In genomic region chr4:119039779-119040178, GRCh38 we compare ENCODE assay signal across 9 cellular contexts.
DNase-seq lines count a peak whose midpoint lies in the region; ATAC-seq and TF ChIP-seq lines count a peak whose summit lies in the region.
"Had no signal": no experiment of that assay in that cellular context is flagged by ENCODE, and none has a peak within 500 bp of the region (broad histone marks: within the 10 kb centered on the region; RNA-seq: fewer than 3 reads in every experiment).

No MANE protein-coding gene starts in this region.

- no peak overlapping the region for H3K4me2 ChIP-seq in H9 (ENCODE audit: insufficient read depth, insufficient read length, low read length)

- H2BK12ac ChIP-seq in H9 (ENCODE audit: insufficient read length, low read depth, low read length): no peak overlapping the region

- H3K9ac ChIP-seq in H9 (ENCODE audit: extremely low read depth, insufficient read length, low read length) (no peak overlapping the region), stomach smooth muscle (ENCODE audit: low read length in 2 of 2) (peak overlapping the region in 1 of 2 donors; percentile 16)

- no peaks in the 10 kb centered on the region for H3K79me1 ChIP-seq in H9 (ENCODE audit: insufficient read depth, low read depth, low read length, poor library complexity, severe bottlenecking)

- no peak overlapping the region for H3K4me3 ChIP-seq in stomach smooth muscle (ENCODE audit: low read length in 2 of 2)

- in situ Hi-C loops in SK-MEL-5 (cut with HindIII; ENCODE audit: low pct_unique_long_range_greater_than_20kb, low sequenced_read_pairs): no loop called here

- WGBS in H9 (ENCODE audit: extremely low coverage, insufficient read length, low lambda C conversion rate): no CpG with 5 or more reads among the region's 4 CpGs

- no peak overlapping the region for H3K14ac ChIP-seq in H9 (ENCODE audit: insufficient read depth, low read length)

- TF ChIP-seq CTCF in H9 (conservative IDR thresholded peaks at IDR 0.05) (peak; percentile 54; the same call in 2 of the 3 replicates), foreskin keratinocyte (conservative IDR thresholded peaks at IDR 0.05) (peak; percentile 47)

- H3K9me3 ChIP-seq in H9 (ENCODE audit: control insufficient read depth, low read depth, low read length): no peaks in the 10 kb centered on the region
- H3K9me3 ChIP-seq in stomach smooth muscle (ENCODE audit: control insufficient read depth in 2 of 2, low read length in 2 of 2): no peaks in the 10 kb centered on the region

- H4K8ac ChIP-seq in H9 (replicated peaks; ENCODE audit: insufficient read length, low read depth, low read length): no peak overlapping the region

- H3K4me1 Mint-ChIP-seq in H9: peaks cover 47 to 55% of the 10 kb centered on the region in 2 experiments

- no peaks in the 10 kb centered on the region for H3K9me3 Mint-ChIP-seq in H9
- H3K9me3 Mint-ChIP-seq: T-helper 2 cell treated with Interferon-gamma antibody and Interleukin-4, amounts not matched to agents 5 μg/mL and 100 μg/mL, for 36 hours had no signal

- no peak overlapping the region for H2BK120ac ChIP-seq in H9 (ENCODE audit: low read depth, low read length, poor library complexity, severe bottlenecking)

- H3K36me3 Mint-ChIP-seq in H9 (ENCODE audit: insufficient read depth in 1 of 3, low read depth in 3 of 3): no peaks in the 10 kb centered on the region

- H3K27ac ChIP-seq in H9 (ENCODE audit: insufficient read length, low read depth, low read length) (no peak overlapping the region), foreskin keratinocyte (peak overlapping the region; percentile 69), stomach smooth muscle (ENCODE audit: low read length) (peak overlapping the region; percentile 68)

- no peak overlapping the region for H3K4ac ChIP-seq in H9 (ENCODE audit: low read depth, low read length)

- H3K27ac Mint-ChIP-seq in H9: peak overlapping the region; percentile 8 to 82 (median 21); a peak in 4 of 7 replicates
- H3K27ac Mint-ChIP-seq: T-helper 2 cell treated with Interferon-gamma antibody and Interleukin-4, amounts not matched to agents 5 μg/mL and 100 μg/mL, for 36 hours had no signal

- no peak overlapping the region for H2BK20ac ChIP-seq in H9 (ENCODE audit: low read depth, low read length, poor library complexity, severe bottlenecking)

- no peak for ATAC-seq in foreskin keratinocyte
- no peak for ATAC-seq in HG03196 (IDR thresholded peaks at IDR 0.05; ENCODE audit: unreplicated experiment)

- no peak overlapping the region for H4K91ac ChIP-seq in H9 (ENCODE audit: insufficient read length, low read depth, low read length)

- H2AK5ac ChIP-seq in H9 (ENCODE audit: insufficient read length, low read length): no peak overlapping the region

- no peak overlapping the region for H4K5ac ChIP-seq in H9 (ENCODE audit: insufficient read length, low read depth, low read length)

- peaks cover 10 to 15% of the 10 kb centered on the region in 2 donors for H3K36me3 ChIP-seq in stomach smooth muscle (ENCODE audit: control insufficient read depth in 2 of 2, insufficient read depth in 2 of 2, low read length in 2 of 2)

- peak; percentile 72 for DNase-seq in H9
- DNase-seq in SK-MEL-5 (ENCODE audit: low read depth, low spot score): peak; percentile 6
- DNase-seq in foreskin keratinocyte: no peak
- no peak for DNase-seq in NCI-H1417 (lab: John Stamatoyannopoulos, UW)
- no peak for DNase-seq in NK-92 treated with Interleukin-12 subunit alpha and Interleukin-12 subunit beta, amount 100 ng/mL, for 24 hours (lab: John Stamatoyannopoulos, UW)
- DNase-seq: NCI-H226 had no signal

- peaks cover 7% of the 10 kb centered on the region for H3K4me1 ChIP-seq in H9 (ENCODE audit: insufficient read depth, low read length)
- H3K4me1 ChIP-seq in foreskin keratinocyte: peaks cover 15% of the 10 kb centered on the region
- peaks cover 28% of the 10 kb centered on the region for H3K4me1 ChIP-seq in stomach smooth muscle (ENCODE audit: control insufficient read depth, insufficient read depth, low read length)

- no peak overlapping the region for H3K56ac ChIP-seq in H9 (ENCODE audit: insufficient read length, low read depth, low read length)

- H3K27me3 ChIP-seq in H9 (ENCODE audit: insufficient read depth, low read length) (no peaks in the 10 kb centered on the region), foreskin keratinocyte (no peaks in the 10 kb centered on the region), stomach smooth muscle (ENCODE audit: control insufficient read depth in 1 of 2, insufficient read depth in 2 of 2, low read length in 2 of 2) (no peaks in the 10 kb centered on the region)

- H3K23me2 ChIP-seq in H9 (ENCODE audit: insufficient read length, low read depth, low read length, poor library complexity, severe bottlenecking): no peaks in the 10 kb centered on the region

- no peak overlapping the region for H3K23ac ChIP-seq in H9 (ENCODE audit: insufficient read length, low read depth, low read length)

- no peaks in the 10 kb centered on the region for H3K79me2 ChIP-seq in H9 (ENCODE audit: insufficient read depth, low read length)

- no peak overlapping the region for H3T11ph ChIP-seq in H9 (ENCODE audit: low read length)

- no peaks in the 10 kb centered on the region for H4K20me1 ChIP-seq in H9 (ENCODE audit: control insufficient read depth, insufficient read depth, insufficient read length)

- H3K27me3 Mint-ChIP-seq in H9 (ENCODE audit: low read depth): no peaks in the 10 kb centered on the region

- H2BK15ac ChIP-seq in H9 (ENCODE audit: low read depth, low read length): no peak overlapping the region

- H3K18ac ChIP-seq in H9 (ENCODE audit: insufficient read length, low read depth, low read length): no peak overlapping the region

- H2AFZ ChIP-seq in H9 (ENCODE audit: low read length): no peak overlapping the region

- H3K4me3 Mint-ChIP-seq in H9: peak overlapping the region in 1 of 2 experiments; percentile 9; a peak in 1 of 5 replicates
- H3K4me3 Mint-ChIP-seq: T-helper 2 cell treated with Interferon-gamma antibody and Interleukin-4, amounts not matched to agents 5 μg/mL and 100 μg/mL, for 36 hours had no signal

- no peak overlapping the region for H2BK5ac ChIP-seq in H9 (ENCODE audit: insufficient read length, low read length)

Comparison
In these comparisons a context has a peak if more than half of its experiments do, and no peak if none do; other contexts are left out.
1. DNase-seq: peak in H9 (single experiment) and SK-MEL-5 (single experiment); none in foreskin keratinocyte (0 of 2), NCI-H1417 (0 of 3) and NK-92 treated with Interleukin-12 subunit alpha and Interleukin-12 subunit beta, amount 100 ng/mL, for 24 hours (single experiment).